In the genomic region with DNA sequence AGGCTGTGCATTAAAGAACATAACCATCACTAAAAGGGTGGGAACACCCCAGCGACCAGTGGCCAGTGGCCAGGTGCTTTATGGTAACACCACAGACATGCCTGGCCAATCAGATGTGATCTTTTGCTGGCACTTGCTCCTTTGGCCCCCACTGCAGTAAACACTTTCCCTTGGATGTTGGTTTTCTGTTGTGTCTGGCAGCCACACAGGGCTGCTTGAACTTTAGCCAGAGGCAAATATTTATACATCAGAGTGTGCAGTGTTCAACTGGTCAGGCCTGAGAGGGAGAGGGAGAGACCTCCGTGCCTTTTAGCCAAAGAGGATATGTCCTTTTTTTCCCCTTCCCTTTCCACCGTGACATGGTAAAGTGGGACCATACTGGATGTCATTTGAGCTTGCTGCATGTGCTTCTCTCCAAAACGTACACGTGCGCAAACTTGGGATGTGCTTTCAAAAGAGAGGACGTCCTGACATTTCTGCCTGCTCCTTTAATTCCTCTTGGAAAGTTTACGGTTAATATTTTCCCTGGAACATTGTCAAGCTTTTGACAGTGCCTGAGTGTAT, we compare ENCODE assay signal across 1 cellular context.
TF ChIP-seq lines count a peak whose summit lies in the region.

No MANE protein-coding gene starts in this region.

TF ChIP-seq in HepG2, 621 proteins besides CTCF, POLR2A, EP300 and RAD21 (continued from another document and continues in another):
- peak; percentile 73; the same call in 1 of the 2 replicates for TF ChIP-seq THRA (CRISPR knock-in tag; IDR thresholded peaks at IDR 0.05; ENCODE audit: borderline replicate concordance)
- TF ChIP-seq RFX3 (CRISPR knock-in tag; IDR thresholded peaks at IDR 0.05): no peak
- TF ChIP-seq, protein P1, sequence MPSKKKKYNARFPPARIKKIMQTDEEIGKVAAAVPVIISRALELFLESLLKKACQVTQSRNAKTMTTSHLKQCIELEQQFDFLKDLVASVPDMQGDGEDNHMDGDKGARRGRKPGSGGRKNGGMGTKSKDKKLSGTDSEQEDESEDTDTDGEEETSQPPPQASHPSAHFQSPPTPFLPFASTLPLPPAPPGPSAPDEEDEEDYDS (CRISPR knock-in tag; IDR thresholded peaks at IDR 0.05): peak; percentile 69
- no peak for TF ChIP-seq ZBTB39 (CRISPR knock-in tag; IDR thresholded peaks at IDR 0.05)
- 0 out of 2 replicates have a peak, but pooled peaks have one; percentile 18 for TF ChIP-seq ZNF543 (CRISPR knock-in tag; IDR thresholded peaks at IDR 0.05)
- no peak for TF ChIP-seq PTBP1 (IDR thresholded peaks at IDR 0.05; ENCODE audit: low read depth, low read length, poor library complexity, severe bottlenecking)
- no peak for TF ChIP-seq ZNF33B (CRISPR knock-in tag; IDR thresholded peaks at IDR 0.05)
- peak; percentile 8 to 66; a peak in 2 of 4 replicates for TF ChIP-seq NR2F1 (CRISPR knock-in tag; IDR thresholded peaks at IDR 0.05)
- TF ChIP-seq TOPORS (CRISPR knock-in tag; IDR thresholded peaks at IDR 0.05): no peak
- TF ChIP-seq RCOR2 (CRISPR knock-in tag; IDR thresholded peaks at IDR 0.05): no peak; the same call in 1 of the 2 replicates
- no peak for TF ChIP-seq JARID2 (CRISPR knock-in tag; IDR thresholded peaks at IDR 0.05; ENCODE audit: insufficient replicate concordance)
- TF ChIP-seq IKZF5 (CRISPR knock-in tag; IDR thresholded peaks at IDR 0.05): peak; percentile 72; the same call in 1 of the 2 replicates
- TF ChIP-seq, protein P2, sequence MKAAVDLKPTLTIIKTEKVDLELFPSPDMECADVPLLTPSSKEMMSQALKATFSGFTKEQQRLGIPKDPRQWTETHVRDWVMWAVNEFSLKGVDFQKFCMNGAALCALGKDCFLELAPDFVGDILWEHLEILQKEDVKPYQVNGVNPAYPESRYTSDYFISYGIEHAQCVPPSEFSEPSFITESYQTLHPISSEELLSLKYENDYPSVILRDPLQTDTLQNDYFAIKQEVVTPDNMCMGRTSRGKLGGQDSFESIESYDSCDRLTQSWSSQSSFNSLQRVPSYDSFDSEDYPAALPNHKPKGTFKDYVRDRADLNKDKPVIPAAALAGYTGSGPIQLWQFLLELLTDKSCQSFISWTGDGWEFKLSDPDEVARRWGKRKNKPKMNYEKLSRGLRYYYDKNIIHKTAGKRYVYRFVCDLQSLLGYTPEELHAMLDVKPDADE (CRISPR knock-in tag; IDR thresholded peaks at IDR 0.05): no peak
- TF ChIP-seq, protein P3, sequence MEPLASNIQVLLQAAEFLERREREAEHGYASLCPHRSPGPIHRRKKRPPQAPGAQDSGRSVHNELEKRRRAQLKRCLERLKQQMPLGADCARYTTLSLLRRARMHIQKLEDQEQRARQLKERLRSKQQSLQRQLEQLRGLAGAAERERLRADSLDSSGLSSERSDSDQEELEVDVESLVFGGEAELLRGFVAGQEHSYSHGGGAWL (CRISPR knock-in tag; IDR thresholded peaks at IDR 0.05): no peak; the same call in 1 of the 2 replicates
- no peak for TF ChIP-seq TRIM24 (CRISPR knock-in tag; IDR thresholded peaks at IDR 0.05)
- TF ChIP-seq ASH2L (IDR thresholded peaks at IDR 0.05; ENCODE audit: insufficient read length, low read depth, low read length): no peak
- TF ChIP-seq SUZ12 (IDR thresholded peaks at IDR 0.05; ENCODE audit: low read depth, low read length): no peak
- no peak for TF ChIP-seq ZNF138 (CRISPR knock-in tag; IDR thresholded peaks at IDR 0.05; ENCODE audit: low read depth)
- TF ChIP-seq RFX5 (IDR thresholded peaks at IDR 0.05; ENCODE audit: low read depth, low read length): no peak
- TF ChIP-seq RARA (CRISPR knock-in tag; IDR thresholded peaks at IDR 0.05): peak; percentile 92
- no peak for TF ChIP-seq RAD51 (IDR thresholded peaks at IDR 0.05; ENCODE audit: borderline replicate concordance)
- no peak for TF ChIP-seq SP1 (IDR thresholded peaks at IDR 0.05)
- TF ChIP-seq SP1 (CRISPR knock-in tag; IDR thresholded peaks at IDR 0.05): no peak
- TF ChIP-seq, protein P4, sequence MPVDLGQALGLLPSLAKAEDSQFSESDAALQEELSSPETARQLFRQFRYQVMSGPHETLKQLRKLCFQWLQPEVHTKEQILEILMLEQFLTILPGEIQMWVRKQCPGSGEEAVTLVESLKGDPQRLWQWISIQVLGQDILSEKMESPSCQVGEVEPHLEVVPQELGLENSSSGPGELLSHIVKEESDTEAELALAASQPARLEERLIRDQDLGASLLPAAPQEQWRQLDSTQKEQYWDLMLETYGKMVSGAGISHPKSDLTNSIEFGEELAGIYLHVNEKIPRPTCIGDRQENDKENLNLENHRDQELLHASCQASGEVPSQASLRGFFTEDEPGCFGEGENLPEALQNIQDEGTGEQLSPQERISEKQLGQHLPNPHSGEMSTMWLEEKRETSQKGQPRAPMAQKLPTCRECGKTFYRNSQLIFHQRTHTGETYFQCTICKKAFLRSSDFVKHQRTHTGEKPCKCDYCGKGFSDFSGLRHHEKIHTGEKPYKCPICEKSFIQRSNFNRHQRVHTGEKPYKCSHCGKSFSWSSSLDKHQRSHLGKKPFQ (CRISPR knock-in tag; IDR thresholded peaks at IDR 0.05; ENCODE audit: insufficient replicate concordance): peak; percentile 80
- no peak for TF ChIP-seq CENPX (CRISPR knock-in tag; IDR thresholded peaks at IDR 0.05)
- no peak for TF ChIP-seq KDM5A (IDR thresholded peaks at IDR 0.05; ENCODE audit: borderline replicate concordance, low read length)
- TF ChIP-seq ZNF33A (CRISPR knock-in tag; IDR thresholded peaks at IDR 0.05; ENCODE audit: borderline replicate concordance): no peak
- 0 out of 2 replicates have a peak, but pooled peaks have one; percentile 30 for TF ChIP-seq ZNF850 (CRISPR knock-in tag; conservative IDR thresholded peaks at IDR 0.05)
- TF ChIP-seq, protein P5, sequence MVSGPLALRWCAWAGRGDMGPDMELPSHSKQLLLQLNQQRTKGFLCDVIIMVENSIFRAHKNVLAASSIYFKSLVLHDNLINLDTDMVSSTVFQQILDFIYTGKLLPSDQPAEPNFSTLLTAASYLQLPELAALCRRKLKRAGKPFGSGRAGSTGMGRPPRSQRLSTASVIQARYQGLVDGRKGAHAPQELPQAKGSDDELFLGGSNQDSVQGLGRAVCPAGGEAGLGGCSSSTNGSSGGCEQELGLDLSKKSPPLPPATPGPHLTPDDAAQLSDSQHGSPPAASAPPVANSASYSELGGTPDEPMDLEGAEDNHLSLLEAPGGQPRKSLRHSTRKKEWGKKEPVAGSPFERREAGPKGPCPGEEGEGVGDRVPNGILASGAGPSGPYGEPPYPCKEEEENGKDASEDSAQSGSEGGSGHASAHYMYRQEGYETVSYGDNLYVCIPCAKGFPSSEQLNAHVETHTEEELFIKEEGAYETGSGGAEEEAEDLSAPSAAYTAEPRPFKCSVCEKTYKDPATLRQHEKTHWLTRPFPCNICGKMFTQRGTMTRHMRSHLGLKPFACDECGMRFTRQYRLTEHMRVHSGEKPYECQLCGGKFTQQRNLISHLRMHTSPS (CRISPR knock-in tag; IDR thresholded peaks at IDR 0.05; ENCODE audit: low read depth): no peak
- no peak for TF ChIP-seq MED13 (CRISPR knock-in tag; IDR thresholded peaks at IDR 0.05)
- no peak for TF ChIP-seq ZNF768 (CRISPR knock-in tag; IDR thresholded peaks at IDR 0.05)
- no peak for TF ChIP-seq ZNF530 (CRISPR knock-in tag; IDR thresholded peaks at IDR 0.05; ENCODE audit: low read depth)
- TF ChIP-seq ZNF674 (CRISPR knock-in tag; IDR thresholded peaks at IDR 0.05; ENCODE audit: low read depth): no peak
- TF ChIP-seq SMARCC2 (IDR thresholded peaks at IDR 0.05): no peak
- peak; percentile 77 for TF ChIP-seq ZBTB3 (CRISPR knock-in tag; IDR thresholded peaks at IDR 0.05; ENCODE audit: borderline replicate concordance, low read depth)
- TF ChIP-seq ZNF513 (CRISPR knock-in tag; conservative IDR thresholded peaks at IDR 0.05): no peak
- no peak for TF ChIP-seq ZBED4 (CRISPR knock-in tag; IDR thresholded peaks at IDR 0.05; ENCODE audit: borderline replicate concordance)
- TF ChIP-seq AKAP8 (CRISPR knock-in tag; IDR thresholded peaks at IDR 0.05): no peak
- peak; percentile 89; the same call in 1 of the 2 replicates for TF ChIP-seq ZNF292 (CRISPR knock-in tag; IDR thresholded peaks at IDR 0.05; ENCODE audit: borderline replicate concordance, low read depth)
- peak; percentile 70 for TF ChIP-seq NFYB (CRISPR knock-in tag; IDR thresholded peaks at IDR 0.05)
- TF ChIP-seq ARNTL (CRISPR knock-in tag; IDR thresholded peaks at IDR 0.05): no peak
- TF ChIP-seq ZNF44 (CRISPR knock-in tag; IDR thresholded peaks at IDR 0.05): no peak
- TF ChIP-seq SOX5 (CRISPR knock-in tag; IDR thresholded peaks at IDR 0.05; ENCODE audit: borderline replicate concordance): peak; percentile 82
- no peak for TF ChIP-seq ZSCAN25 (CRISPR knock-in tag; IDR thresholded peaks at IDR 0.05)
- TF ChIP-seq FOXC1 (CRISPR knock-in tag; IDR thresholded peaks at IDR 0.05; ENCODE audit: borderline replicate concordance): no peak; the same call in 1 of the 2 replicates
- no peak for TF ChIP-seq FOXM1 (CRISPR knock-in tag; IDR thresholded peaks at IDR 0.05)
- TF ChIP-seq GATAD1 (CRISPR knock-in tag; IDR thresholded peaks at IDR 0.05): peak; percentile 68; the same call in 1 of the 2 replicates
- TF ChIP-seq, protein P6, sequence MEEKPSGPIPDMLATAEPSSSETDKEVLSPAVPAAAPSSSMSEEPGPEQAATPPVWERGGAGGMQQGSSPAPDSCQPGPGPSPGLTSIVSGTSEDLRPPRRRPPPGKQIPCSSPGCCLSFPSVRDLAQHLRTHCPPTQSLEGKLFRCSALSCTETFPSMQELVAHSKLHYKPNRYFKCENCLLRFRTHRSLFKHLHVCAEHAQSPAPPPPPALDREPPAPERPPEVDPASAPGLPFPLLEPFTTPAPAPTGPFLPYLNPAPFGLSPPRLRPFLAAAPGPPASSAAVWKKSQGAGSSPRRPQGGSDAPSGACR (CRISPR knock-in tag; IDR thresholded peaks at IDR 0.05): no peak
- no peak for TF ChIP-seq ZBTB42 (CRISPR knock-in tag; IDR thresholded peaks at IDR 0.05)
- TF ChIP-seq SIX1 (CRISPR knock-in tag; IDR thresholded peaks at IDR 0.05; ENCODE audit: borderline replicate concordance): 0 out of 2 replicates have a peak, but pooled peaks have one; percentile 37
